24 cellular contexts compared by ENCODE assay signal in genomic region chrX:9482408-9482807, GRCh38. TPM values are rescaled to one million over a fixed set of nuclear protein-coding genes. Genes with fewer than 3 reads are reported as not detected.
DNase-seq lines count a peak whose midpoint lies in the region; ATAC-seq and TF ChIP-seq lines count a peak whose summit lies in the region.
"Had no signal": no experiment of that assay in that cellular context is flagged by ENCODE, and none has a peak within 500 bp of the region (broad histone marks: within the 10 kb centered on the region; RNA-seq: fewer than 3 reads in every experiment).

No MANE protein-coding gene starts in this region.

- H3K27me3 Mint-ChIP-seq in T-helper 17 cell, result no peaks in the 10 kb centered on the region
- H3K27me3 Mint-ChIP-seq: dendritic cell treated with granulocyte-macrophage colony-stimulating factor and Interleukin-4, amounts not matched to agents 40 ng/mL and 50 ng/mL, for 4 days; type B pancreatic cell had no signal

- peaks cover 14% of the 10 kb centered on the region for H3K4me1 Mint-ChIP-seq in T-helper 17 cell

- intact Hi-C loops in posterior vena cava (cut with DNase I), result no loop called here

- peak; percentile 16 for DNase-seq in GM12865 (ENCODE audit: low read depth)
- DNase-seq in T-helper 17 cell, result no peak
- peak; percentile 28 for DNase-seq in islet precursor cell
- DNase-seq in posterior vena cava (ENCODE audit: low spot score), result no peak
- no peak for DNase-seq in HuH-7.5 (ENCODE audit: low spot score)
- no peak for DNase-seq in iPS-NIHi11 (ENCODE audit: low spot score)
- DNase-seq: activated CD4-positive, alpha-beta T cell treated with anti-CD3 and anti-CD28 coated beads for 48 hours; activated naive CD4-positive, alpha-beta T cell treated with Interleukin-2 at 50 U/mL for 16 hours; activated T-cell treated with anti-CD3 and anti-CD28 coated beads, Interleukin-2, amount 50 U/mL, for 48 hours; CD8-positive, alpha-beta T cell; DMS 273 treated with DMSO at 0.1 percent for 48 hours; H7; Karpas-422; left cardiac atrium; mesenchymal stem cell; NCI-H1092 treated with DMSO at 0.1 percent for 48 hours; NCI-H1930; NCI-H226; SHP77 treated with DMSO at 0.1 percent for 48 hours; T-helper 1 cell had no signal

- no peak overlapping the region for H3K4me3 Mint-ChIP-seq in T-helper 17 cell
- H3K4me3 Mint-ChIP-seq: CD8-positive, alpha-beta T cell; dendritic cell treated with granulocyte-macrophage colony-stimulating factor and Interleukin-4, amounts not matched to agents 40 ng/mL and 50 ng/mL, for 4 days; type B pancreatic cell had no signal

- no peaks in the 10 kb centered on the region for H3K36me3 Mint-ChIP-seq in T-helper 17 cell (ENCODE audit: low read depth)

- H3K27ac Mint-ChIP-seq in T-helper 17 cell, result peak overlapping the region; percentile 39
- H3K27ac Mint-ChIP-seq: CD8-positive, alpha-beta T cell; dendritic cell treated with granulocyte-macrophage colony-stimulating factor and Interleukin-4, amounts not matched to agents 40 ng/mL and 50 ng/mL, for 4 days; type B pancreatic cell had no signal

- H3K4me3 ChIP-seq in GM12865 (ENCODE audit: low read depth, low read length), result no peak overlapping the region
- H3K4me3 ChIP-seq: prostate gland had no signal

- H3K9me3 ChIP-seq in T-helper 17 cell (ENCODE audit: control insufficient read depth, low read length, poor library complexity, severe bottlenecking), result no peaks in the 10 kb centered on the region
- H3K9me3 ChIP-seq: prostate gland had no signal

- ATAC-seq in HG03439 (IDR thresholded peaks at IDR 0.05; ENCODE audit: unreplicated experiment) (peak; percentile 51), T-helper 17 cell (no peak)
- ATAC-seq: CD8-positive, alpha-beta T cell; left cardiac atrium had no signal

- no peak for TF ChIP-seq CTCF in GM12865 (IDR thresholded peaks at IDR 0.05; ENCODE audit: insufficient read depth, low read depth, low read length, missing control alignments)

RNA-seq across cellular contexts. Expression of gene TBL1X, which starts 17.6 kb away (rescaled TPM):
- 10 to 100 TPM; 15.7 to 20.2 TPM for total RNA-seq in T-helper 17 cell
- total RNA-seq in posterior vena cava, result 10 to 100 TPM; 25.5 to 49.3 TPM

Comparison
In these comparisons a context has a peak if more than half of its experiments do, and no peak if none do; other contexts are left out.
1. DNase-seq: peak in GM12865 (single experiment) and islet precursor cell (single experiment); none in T-helper 17 cell (0 of 3), posterior vena cava (single experiment), HuH-7.5 (single experiment) and iPS-NIHi11 (single experiment).